Comparison of ENCODE assay signal across 17 cellular contexts in genomic region chr14:55075628-55076027, GRCh38. TPM values are rescaled to one million over a fixed set of nuclear protein-coding genes. Genes with fewer than 3 reads are reported as not detected.
DNase-seq lines count a peak whose midpoint lies in the region; ATAC-seq and TF ChIP-seq lines count a peak whose summit lies in the region.
"Had no signal": no experiment of that assay in that cellular context is flagged by ENCODE, and none has a peak within 500 bp of the region (broad histone marks: within the 10 kb centered on the region; RNA-seq: fewer than 3 reads in every experiment).

No MANE protein-coding gene starts in this region.

- H3K4me1 ChIP-seq in MM.1S (ENCODE audit: low read length) (no peaks in the 10 kb centered on the region; the same call in 1 of the 2 replicates), Karpas-422 (ENCODE audit: low read length) (peaks cover 36% of the 10 kb centered on the region)

- H3K27ac ChIP-seq in MM.1S (ENCODE audit: low read length) (no peak overlapping the region), Karpas-422 (ENCODE audit: low read length) (no peak overlapping the region)
- H3K27ac ChIP-seq: gastrocnemius medialis had no signal

- no peaks in the 10 kb centered on the region for H3K36me3 ChIP-seq in MM.1S (replicated peaks; ENCODE audit: insufficient read depth, low read length)
- H3K36me3 ChIP-seq in Karpas-422 (ENCODE audit: insufficient read depth, low read length) = no peaks in the 10 kb centered on the region
- H3K36me3 ChIP-seq: gastrocnemius medialis had no signal

- no peak overlapping the region for H3K4me3 ChIP-seq in MM.1S (ENCODE audit: low read length)
- H3K4me3 ChIP-seq in cardiac fibroblast (replicated peaks in 1 of 2; ENCODE audit: low read depth in 2 of 2, low read length in 2 of 2) = no peak overlapping the region
- no peak overlapping the region for H3K4me3 ChIP-seq in Karpas-422 (ENCODE audit: low read length)
- H3K4me3 ChIP-seq: gastrocnemius medialis, lung had no signal

- H3K36me3 Mint-ChIP-seq in progenitor cell of endocrine pancreas (ENCODE audit: insufficient read depth) = no peaks in the 10 kb centered on the region

- peak; percentile 5 to 8 for ATAC-seq in activated CD4-positive, CD25-positive, alpha-beta regulatory T cell treated with anti-CD3 and anti-CD28 coated beads, Interleukin-2, amount 50 U/mL, for 24 hours
- no peak for ATAC-seq in GM21786 (IDR thresholded peaks at IDR 0.05; ENCODE audit: unreplicated experiment)
- ATAC-seq: gastrocnemius medialis; stimulated activated naive CD8-positive, alpha-beta T cell treated with anti-CD3 and anti-CD28 coated beads, Interleukin-15, Interleukin-2, amounts not matched to agents 100 U/mL and 50 U/mL, for 24 hours had no signal

- peaks cover 11% of the 10 kb centered on the region for H3K4me1 Mint-ChIP-seq in progenitor cell of endocrine pancreas (ENCODE audit: low read depth)

- no peaks in the 10 kb centered on the region for H3K9me3 Mint-ChIP-seq in progenitor cell of endocrine pancreas (ENCODE audit: low read depth)
- H3K9me3 Mint-ChIP-seq: H9; T-helper 1 cell treated with Interleukin-12 subunit alpha and Interleukin-12 subunit beta and Interleukin-4 antibody, amounts not matched to agents 30 μg/mL and 1 μg/mL, for 36 hours had no signal

- no peaks in the 10 kb centered on the region for H3K79me2 ChIP-seq in MM.1S (ENCODE audit: low read length)
- H3K79me2 ChIP-seq in Karpas-422 (ENCODE audit: low read length) = no peaks in the 10 kb centered on the region

- H3K4me2 ChIP-seq in MM.1S (ENCODE audit: low read depth, low read length) (peak overlapping the region; percentile 79; the same call in 1 of the 2 replicates), Karpas-422 (ENCODE audit: low read depth, low read length, poor library complexity, severe bottlenecking) (no peak overlapping the region)

- H3K27me3 ChIP-seq in MM.1S (replicated peaks; ENCODE audit: insufficient read depth, low read length) (no peaks in the 10 kb centered on the region), Karpas-422 (ENCODE audit: low read length) (no peaks in the 10 kb centered on the region)
- H3K27me3 ChIP-seq: gastrocnemius medialis had no signal

- H3K4me3 Mint-ChIP-seq in progenitor cell of endocrine pancreas (ENCODE audit: low read depth) = no peak overlapping the region
- H3K4me3 Mint-ChIP-seq: H9 had no signal

- H3K9me2 ChIP-seq in MM.1S (replicated peaks; ENCODE audit: insufficient read depth, low read length) (no peaks in the 10 kb centered on the region), Karpas-422 (replicated peaks; ENCODE audit: insufficient read depth, low read length) (no peaks in the 10 kb centered on the region)

- TF ChIP-seq CTCF in MM.1S (IDR thresholded peaks at IDR 0.05; ENCODE audit: low read length) (no peak), cardiac fibroblast (IDR thresholded peaks at IDR 0.05; ENCODE audit: low read depth, low read length) (no peak), progenitor cell of endocrine pancreas (IDR thresholded peaks at IDR 0.05; ENCODE audit: unreplicated experiment) (no peak)

- no peaks in the 10 kb centered on the region for H4K20me1 ChIP-seq in MM.1S (ENCODE audit: insufficient read depth, low read length)
- no peaks in the 10 kb centered on the region for H4K20me1 ChIP-seq in Karpas-422 (ENCODE audit: insufficient read depth, low read depth, low read length)

- H3K27ac Mint-ChIP-seq in progenitor cell of endocrine pancreas = peak overlapping the region; percentile 75

- no peaks in the 10 kb centered on the region for H3K9me3 ChIP-seq in MM.1S (replicated peaks; ENCODE audit: insufficient read depth, low read length)
- H3K9me3 ChIP-seq in Karpas-422 (ENCODE audit: low read length) = no peaks in the 10 kb centered on the region
- H3K9me3 ChIP-seq: gastrocnemius medialis had no signal

- DNase-seq in activated CD4-positive, CD25-positive, alpha-beta regulatory T cell (lab: John Stamatoyannopoulos, UW) = no peak
- DNase-seq in MM.1S = no peak
- peak; percentile 26 to 51 for DNase-seq in cardiac fibroblast (ENCODE audit: low read depth in 2 of 2)
- no peak for DNase-seq in progenitor cell of endocrine pancreas (ENCODE audit: low spot score, unreplicated experiment)
- DNase-seq in Karpas-422 = no peak
- no peak for DNase-seq in COLO829 (ENCODE audit: low spot score)
- DNase-seq: 8988T; activated T-cell treated with anti-CD3 and anti-CD28 coated beads, Interleukin-2, amount 50 U/mL, for 1 hour; gastrocnemius medialis; H9; KG1; NCI-H1694; stimulated activated naive CD8-positive, alpha-beta T cell treated with anti-CD3 and anti-CD28 coated beads, Interleukin-15, Interleukin-2, amounts not matched to agents 100 U/mL and 50 U/mL, for 24 hours had no signal

- H3F3A ChIP-seq in MM.1S (ENCODE audit: insufficient read depth, low read length) = peaks cover 8% of the 10 kb centered on the region; the same call in 1 of the 2 replicates

- H3K27me3 Mint-ChIP-seq in progenitor cell of endocrine pancreas = no peaks in the 10 kb centered on the region

- H3K9ac ChIP-seq in MM.1S (ENCODE audit: low read length) (no peak overlapping the region), Karpas-422 (ENCODE audit: low read length) (no peak overlapping the region)

- H2AFZ ChIP-seq in MM.1S (ENCODE audit: low read length) (no peak overlapping the region), Karpas-422 (ENCODE audit: low read length) (no peak overlapping the region)

RNA-seq across cellular contexts. Expression of gene MAPK1IP1L, which starts 24.2 kb away (rescaled TPM):
- total RNA-seq in progenitor cell of endocrine pancreas = 139 and 140 TPM in 2 replicates
- 31.8 and 111 TPM in 2 replicates for total RNA-seq in Karpas-422 (2014; rRNA removed; shearing (Covaris generic); ENCODE audit: low replicate concordance)

RNA-seq across cellular contexts. Expression of gene SOCS4, which starts 48.6 kb away (rescaled TPM):
- 23.7 and 25.0 TPM in 2 replicates for total RNA-seq in progenitor cell of endocrine pancreas
- 20.2 and 50.3 TPM in 2 replicates for total RNA-seq in Karpas-422 (2014; rRNA removed; shearing (Covaris generic); ENCODE audit: low replicate concordance)

RNA-seq across cellular contexts. Expression of gene WDHD1, which starts 48.7 kb away (rescaled TPM):
- total RNA-seq in progenitor cell of endocrine pancreas = 30.9 and 31.4 TPM in 2 replicates
- 14.0 and 31.2 TPM in 2 replicates for total RNA-seq in Karpas-422 (2014; rRNA removed; shearing (Covaris generic); ENCODE audit: low replicate concordance)

RNA-seq across cellular contexts. Expression of gene LGALS3, which starts 53.4 kb away (rescaled TPM):
- 27.0 and 49.3 TPM in 2 replicates for total RNA-seq in progenitor cell of endocrine pancreas
- total RNA-seq in Karpas-422 (2014; rRNA removed; shearing (Covaris generic); ENCODE audit: low replicate concordance) = not detected in 2 replicates

Comparison
In these comparisons a context has a peak if more than half of its experiments do, and no peak if none do; other contexts are left out.
1. DNase-seq: peak in cardiac fibroblast (2 of 2); none in activated CD4-positive, CD25-positive, alpha-beta regulatory T cell (0 of 4), MM.1S (single experiment), progenitor cell of endocrine pancreas (single experiment), Karpas-422 (single experiment) and COLO829 (single experiment).